In the genomic region with DNA sequence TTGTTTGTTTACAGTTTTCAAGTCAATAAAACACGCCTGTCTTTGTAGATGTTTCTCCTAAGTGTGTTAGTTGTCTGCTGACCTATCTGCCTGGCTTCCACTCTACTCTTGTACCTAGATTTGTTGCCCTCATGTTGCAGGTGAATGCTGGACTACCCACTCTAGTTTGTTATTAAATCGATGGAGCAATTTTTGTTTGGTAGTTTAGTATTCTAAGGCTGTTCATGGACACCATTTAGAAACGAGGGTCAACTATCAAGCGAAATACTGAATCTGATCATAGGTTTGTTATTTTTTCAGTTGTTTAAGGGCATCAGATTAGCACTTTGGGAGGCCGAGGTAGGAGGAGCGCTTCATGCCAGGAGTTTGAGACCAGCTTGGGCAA, we compare ENCODE assay signal across 20 cellular contexts. TPM values are rescaled to one million over a fixed set of nuclear protein-coding genes. Genes with fewer than 3 reads are reported as not detected.
DNase-seq lines count a peak whose midpoint lies in the region; ATAC-seq, FAIRE-seq and TF ChIP-seq lines count a peak whose summit lies in the region.
"Had no signal": no experiment of that assay in that cellular context is flagged by ENCODE, and none has a peak within 500 bp of the region (broad histone marks: within the 10 kb centered on the region; RNA-seq: fewer than 3 reads in every experiment).

No MANE protein-coding gene starts in this region.

- no peaks in the 10 kb centered on the region for H3K9me3 Mint-ChIP-seq in stimulated activated naive CD8-positive, alpha-beta T cell treated with anti-CD3 and anti-CD28 coated beads, Interleukin-15, amount 100 ng/mL, for 72 hours

- H3K27ac ChIP-seq in left ventricle myocardium inferior (replicated peaks), result peak overlapping the region; percentile 39
- H3K27ac ChIP-seq in angular gyrus (ENCODE audit: low read depth, low read length), result peak overlapping the region; percentile 71
- peak overlapping the region; percentile 66 for H3K27ac ChIP-seq in layer of hippocampus (ENCODE audit: low read depth, low read length)
- H3K27ac ChIP-seq in upper lobe of left lung, result peak overlapping the region in 3 of 4 donors; percentile 31 to 58 (median 49)
- H3K27ac ChIP-seq: C4-2B had no signal

- peaks cover 9% of the 10 kb centered on the region for H3K27me3 Mint-ChIP-seq in stimulated activated naive CD8-positive, alpha-beta T cell treated with anti-CD3 and anti-CD28 coated beads, Interleukin-15, amount 100 ng/mL, for 72 hours

- no peak for TF ChIP-seq EP300 in upper lobe of left lung (IDR thresholded peaks at IDR 0.05)

- no peak for FAIRE-seq in GM19239 (lab: Jason Lieb, UNC)
- FAIRE-seq: G401.6, GM12892 had no signal

- no peak for TF ChIP-seq POLR2A in upper lobe of left lung (IDR thresholded peaks at IDR 0.05)

- no peak for ATAC-seq in left cardiac atrium
- ATAC-seq in upper lobe of left lung (ENCODE audit: low FRiP score in 2 of 2), result no peak
- ATAC-seq in GM19397 (IDR thresholded peaks at IDR 0.05; ENCODE audit: unreplicated experiment), result no peak
- no peak for ATAC-seq in stimulated activated naive CD8-positive, alpha-beta T cell treated with anti-CD3 and anti-CD28 coated beads, Interleukin-15, amount 100 ng/mL, for 72 hours

- intact Hi-C loops in left ventricle myocardium inferior (cut with micrococcal nuclease), result no loop called here
- intact Hi-C loops in left cardiac atrium (cut with DNase I), result no loop called here

- no peak overlapping the region for H3K27ac Mint-ChIP-seq in stimulated activated naive CD8-positive, alpha-beta T cell treated with anti-CD3 and anti-CD28 coated beads, Interleukin-15, amount 100 ng/mL, for 72 hours

- H3K4me1 ChIP-seq in left ventricle myocardium inferior (peaks cover 66% of the 10 kb centered on the region), upper lobe of left lung (peaks cover 0 to 10% (median 2%) of the 10 kb centered on the region in 4 donors)

- H3K4me3 ChIP-seq in left ventricle myocardium inferior (no peak overlapping the region), upper lobe of left lung (no peak overlapping the region)
- H3K4me3 ChIP-seq: MG63 had no signal

- H3K4me3 Mint-ChIP-seq in stimulated activated naive CD8-positive, alpha-beta T cell treated with anti-CD3 and anti-CD28 coated beads, Interleukin-15, amount 100 ng/mL, for 72 hours, result no peak overlapping the region

- H3K27me3 ChIP-seq in left ventricle myocardium inferior (ENCODE audit: low read depth), result no peaks in the 10 kb centered on the region
- H3K27me3 ChIP-seq in layer of hippocampus (ENCODE audit: control insufficient read depth, insufficient read depth, low read length), result no peaks in the 10 kb centered on the region
- no peaks in the 10 kb centered on the region for H3K27me3 ChIP-seq in upper lobe of left lung
- H3K27me3 ChIP-seq: MG63 had no signal

- H3K9me3 ChIP-seq in left ventricle myocardium inferior (replicated peaks) (no peaks in the 10 kb centered on the region), upper lobe of left lung (no peaks in the 10 kb centered on the region)
- H3K9me3 ChIP-seq: Caco-2, MG63 had no signal

- DNase-seq in left ventricle myocardium inferior, result no peak
- no peak for DNase-seq in left cardiac atrium
- no peak for DNase-seq in upper lobe of left lung
- DNase-seq in GM19239 (ENCODE audit: insufficient read length, low spot score), result no peak
- DNase-seq in stimulated activated naive CD8-positive, alpha-beta T cell treated with anti-CD3 and anti-CD28 coated beads, Interleukin-15, amount 100 ng/mL, for 72 hours, result no peak
- DNase-seq: Caco-2; GOT3; KG1; MG63; NCI-H1092 treated with DMSO at 0.1 percent for 48 hours; NCI-H1694; NCI-H2107; NCI-H526 treated with DMSO at 0.1 percent for 48 hours; NK-92 treated with Interleukin-12 subunit alpha and Interleukin-12 subunit beta, amount 100 ng/mL, for 24 hours had no signal

- TF ChIP-seq CTCF in left ventricle myocardium inferior (IDR thresholded peaks at IDR 0.05; ENCODE audit: borderline replicate concordance), result no peak
- no peak for TF ChIP-seq CTCF in upper lobe of left lung (IDR thresholded peaks at IDR 0.05)

- WGBS in upper lobe of left lung, 2 donors, result 81 to 86% methylated on average over 6 of the region's 6 CpGs

- H3K36me3 ChIP-seq in left ventricle myocardium inferior (no peaks in the 10 kb centered on the region), upper lobe of left lung (no peaks in the 10 kb centered on the region)
- H3K36me3 ChIP-seq: MG63 had no signal

- no peaks in the 10 kb centered on the region for H3K4me1 Mint-ChIP-seq in stimulated activated naive CD8-positive, alpha-beta T cell treated with anti-CD3 and anti-CD28 coated beads, Interleukin-15, amount 100 ng/mL, for 72 hours

RNA-seq across cellular contexts. Expression of gene MKLN1, which starts 29.1 kb away (rescaled TPM):
- 42.2 TPM for total RNA-seq in left ventricle myocardium inferior
- total RNA-seq in left cardiac atrium, result 10 to 100 TPM; 39.7 to 48.3 TPM
- 100 to 1,000 TPM in 1 of 6 donors, 10 to 100 TPM in 5; 36.7 to 105 (median 44.5) TPM for total RNA-seq in upper lobe of left lung
